8 cellular contexts compared by ENCODE assay signal in genomic region chr17:17032131-17032692, GRCh38. TPM values are rescaled to one million over a fixed set of nuclear protein-coding genes. Genes with fewer than 3 reads are reported as not detected.
DNase-seq lines count a peak whose midpoint lies in the region; ATAC-seq and TF ChIP-seq lines count a peak whose summit lies in the region.

No MANE protein-coding gene starts in this region.

- H3K27me3 Mint-ChIP-seq in MCF 10A (ENCODE audit: insufficient read depth, unreplicated experiment) = no peaks in the 10 kb centered on the region
- no peaks in the 10 kb centered on the region for H3K27me3 Mint-ChIP-seq in stimulated activated naive CD8-positive, alpha-beta T cell treated with anti-CD3 and anti-CD28 coated beads, Interleukin-15, amount 100 ng/mL, for 72 hours

- no peak for TF ChIP-seq CTCF in MCF 10A (IDR thresholded peaks at IDR 0.05; ENCODE audit: unreplicated experiment)
- TF ChIP-seq CTCF in gastrocnemius medialis (IDR thresholded peaks at IDR 0.05 in 4 of 5, conservative IDR thresholded peaks at IDR 0.05 in 1 of 5) = no peak

- peaks cover 32 to 34% of the 10 kb centered on the region in 2 donors for H3K4me1 ChIP-seq in gastrocnemius medialis

- no peaks in the 10 kb centered on the region for H3K9me3 Mint-ChIP-seq in MCF 10A (ENCODE audit: unreplicated experiment)
- H3K9me3 Mint-ChIP-seq in stimulated activated naive CD8-positive, alpha-beta T cell treated with anti-CD3 and anti-CD28 coated beads, Interleukin-15, amount 100 ng/mL, for 72 hours = no peaks in the 10 kb centered on the region

- no peak overlapping the region for H3K4me3 ChIP-seq in gastrocnemius medialis

- peak in 1 of 2 donors; percentile 25 for ATAC-seq in gastrocnemius medialis
- no peak for ATAC-seq in GM19324 (IDR thresholded peaks at IDR 0.05; ENCODE audit: low FRiP score, unreplicated experiment)
- ATAC-seq in GM19455 (IDR thresholded peaks at IDR 0.05; ENCODE audit: unreplicated experiment) = no peak
- ATAC-seq in stimulated activated naive CD8-positive, alpha-beta T cell treated with anti-CD3 and anti-CD28 coated beads, Interleukin-15, amount 100 ng/mL, for 72 hours = no peak

- H3K36me3 ChIP-seq in gastrocnemius medialis = no peaks in the 10 kb centered on the region

- BruUV-seq in MCF 10A (replicated peaks; lab: Mats Ljungman, UMichigan) = no TSS peak

- H3K4me3 Mint-ChIP-seq in MCF 10A (ENCODE audit: unreplicated experiment) = no peak overlapping the region
- no peak overlapping the region for H3K4me3 Mint-ChIP-seq in stimulated activated naive CD8-positive, alpha-beta T cell treated with anti-CD3 and anti-CD28 coated beads, Interleukin-15, amount 100 ng/mL, for 72 hours

- DNase-seq in HK-2 (ENCODE audit: unreplicated experiment) (peak; percentile 51), MCF 10A (ENCODE audit: unreplicated experiment) (peak; percentile 59), inferior parietal cortex (ENCODE audit: extremely low spot score) (peak; percentile 64), gastrocnemius medialis (peak in 1 of 2 donors; percentile 66), NCI-H1092 treated with DMSO at 0.1 percent for 48 hours (lab: John Stamatoyannopoulos, UW) (no peak)
- DNase-seq in stimulated activated naive CD8-positive, alpha-beta T cell treated with anti-CD3 and anti-CD28 coated beads, Interleukin-15, amount 100 ng/mL, for 72 hours = no peak

- peaks cover 49% of the 10 kb centered on the region for H3K4me1 Mint-ChIP-seq in MCF 10A (ENCODE audit: insufficient read depth, unreplicated experiment)
- no peaks in the 10 kb centered on the region for H3K4me1 Mint-ChIP-seq in stimulated activated naive CD8-positive, alpha-beta T cell treated with anti-CD3 and anti-CD28 coated beads, Interleukin-15, amount 100 ng/mL, for 72 hours

- H3K27ac Mint-ChIP-seq in MCF 10A (ENCODE audit: low read depth, unreplicated experiment) = peak overlapping the region; percentile 59
- no peak overlapping the region for H3K27ac Mint-ChIP-seq in stimulated activated naive CD8-positive, alpha-beta T cell treated with anti-CD3 and anti-CD28 coated beads, Interleukin-15, amount 100 ng/mL, for 72 hours

- H3K36me3 Mint-ChIP-seq in MCF 10A (ENCODE audit: insufficient read depth, unreplicated experiment) = no peaks in the 10 kb centered on the region

- H3K27ac ChIP-seq in gastrocnemius medialis = peak overlapping the region; percentile 58 to 78 (median 68)

- TF ChIP-seq POLR2A in gastrocnemius medialis (IDR thresholded peaks at IDR 0.05) = no peak

- POLR2A ChIA-PET in MCF 10A (lab: Yijun Ruan, JAX) = interaction anchor here (0.6 to 1.0 kb wide), 3 partner anchors 9 to 28 kb away, joined by 3 to 6 read pairs (median 3); no protein-coding TSS in a partner anchor

- intact Hi-C loops in MCF 10A (cut with micrococcal nuclease) = no loop called here
- intact Hi-C loops in gastrocnemius medialis (cut with DNase I; ENCODE audit: low total_unique reads) = no loop called here

- no peaks in the 10 kb centered on the region for H3K27me3 ChIP-seq in gastrocnemius medialis

- CTCF ChIA-PET in MCF 10A (lab: Yijun Ruan, JAX) = interaction anchor here (0.5 to 0.8 kb wide), 2 partner anchors 8 to 11 kb away, joined by 3 read pairs; no protein-coding TSS in a partner anchor

- no peaks in the 10 kb centered on the region for H3K9me3 ChIP-seq in gastrocnemius medialis

- in situ Hi-C loops in gastrocnemius medialis (cut with MboI; ENCODE audit: low sequenced_read_pairs in 4 of 4) = loop anchor here in 1 of 4 donors (25.0 kb wide), 1 partner anchor 105 kb away; no protein-coding TSS in a partner anchor

RNA-seq across cellular contexts. Expression of gene MPRIP, which starts 10.0 kb away (rescaled TPM):
- 214 and 230 TPM in 2 replicates for total RNA-seq in MCF 10A (2022)
- total RNA-seq in gastrocnemius medialis = 100 to 1,000 TPM in 3 of 4 donors, 10 to 100 TPM in 1; 71.1 to 127 (median 124) TPM

Comparison
In these comparisons a context has a peak if more than half of its experiments do, and no peak if none do; other contexts are left out.
1. DNase-seq: peak in HK-2 (single experiment), MCF 10A (single experiment) and inferior parietal cortex (single experiment); none in NCI-H1092 treated with DMSO at 0.1 percent for 48 hours (single experiment) and stimulated activated naive CD8-positive, alpha-beta T cell treated with anti-CD3 and anti-CD28 coated beads, Interleukin-15, amount 100 ng/mL, for 72 hours (0 of 2).